Comparison of ENCODE assay signal across 1 cellular context in the genomic region with DNA sequence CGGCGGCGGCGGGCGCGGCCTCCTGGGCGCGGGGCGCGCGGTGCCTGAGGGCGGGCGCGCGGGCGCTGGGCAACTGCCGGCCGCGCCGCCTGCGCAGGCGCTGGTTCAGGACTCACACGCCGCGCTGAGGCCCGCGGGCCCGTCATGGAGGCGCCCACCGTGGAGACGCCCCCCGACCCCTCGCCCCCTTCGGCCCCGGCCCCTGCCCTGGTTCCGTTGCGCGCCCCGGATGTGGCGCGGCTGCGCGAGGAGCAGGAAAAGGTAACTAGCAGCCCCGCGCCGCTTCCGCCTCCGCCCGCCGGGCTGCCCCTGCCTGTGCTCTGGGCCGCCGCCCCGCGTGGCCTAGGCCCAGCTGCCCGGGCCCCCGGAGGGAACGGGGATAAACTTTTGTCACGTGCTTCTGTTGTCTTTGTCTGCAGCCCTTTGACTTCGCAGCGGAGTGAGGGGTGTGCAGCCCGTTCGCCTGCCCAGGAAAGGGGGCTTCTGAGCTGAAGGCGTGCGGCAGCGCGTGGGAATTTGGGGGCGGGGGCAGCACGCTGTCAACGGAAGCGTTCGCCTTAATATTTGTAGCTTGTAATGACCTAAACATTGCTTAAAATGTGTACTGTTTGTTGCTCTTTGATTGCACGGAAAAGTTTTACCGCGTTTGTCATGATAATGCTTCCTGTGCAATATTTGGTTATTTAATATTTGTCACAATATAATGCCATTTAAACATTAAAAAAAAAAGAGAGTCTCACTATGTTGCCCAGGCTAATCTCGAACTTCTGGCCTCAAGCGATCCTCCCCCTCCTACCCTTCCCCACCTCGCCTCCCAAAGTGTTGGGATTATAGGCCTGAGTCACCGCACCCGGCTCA.
A peak's percentile ranks its signal among the peaks of the same experiment; 100 is the strongest.
TF ChIP-seq lines count a peak whose summit lies in the region.

No MANE protein-coding gene starts in this region.

TF ChIP-seq in K562, 482 proteins besides CTCF, POLR2A, EP300 and RAD21 (continued from another document and continues in another):
- TF ChIP-seq, protein P1, sequence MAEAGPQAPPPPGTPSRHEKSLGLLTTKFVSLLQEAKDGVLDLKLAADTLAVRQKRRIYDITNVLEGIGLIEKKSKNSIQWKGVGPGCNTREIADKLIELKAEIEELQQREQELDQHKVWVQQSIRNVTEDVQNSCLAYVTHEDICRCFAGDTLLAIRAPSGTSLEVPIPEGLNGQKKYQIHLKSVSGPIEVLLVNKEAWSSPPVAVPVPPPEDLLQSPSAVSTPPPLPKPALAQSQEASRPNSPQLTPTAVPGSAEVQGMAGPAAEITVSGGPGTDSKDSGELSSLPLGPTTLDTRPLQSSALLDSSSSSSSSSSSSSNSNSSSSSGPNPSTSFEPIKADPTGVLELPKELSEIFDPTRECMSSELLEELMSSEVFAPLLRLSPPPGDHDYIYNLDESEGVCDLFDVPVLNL (CRISPR knock-in tag; IDR thresholded peaks at IDR 0.05; ENCODE audit: low read depth): no peak
- TF ChIP-seq, protein P2, sequence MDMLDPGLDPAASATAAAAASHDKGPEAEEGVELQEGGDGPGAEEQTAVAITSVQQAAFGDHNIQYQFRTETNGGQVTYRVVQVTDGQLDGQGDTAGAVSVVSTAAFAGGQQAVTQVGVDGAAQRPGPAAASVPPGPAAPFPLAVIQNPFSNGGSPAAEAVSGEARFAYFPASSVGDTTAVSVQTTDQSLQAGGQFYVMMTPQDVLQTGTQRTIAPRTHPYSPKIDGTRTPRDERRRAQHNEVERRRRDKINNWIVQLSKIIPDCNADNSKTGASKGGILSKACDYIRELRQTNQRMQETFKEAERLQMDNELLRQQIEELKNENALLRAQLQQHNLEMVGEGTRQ (CRISPR knock-in tag; IDR thresholded peaks at IDR 0.05): no peak
- TF ChIP-seq, protein P3, sequence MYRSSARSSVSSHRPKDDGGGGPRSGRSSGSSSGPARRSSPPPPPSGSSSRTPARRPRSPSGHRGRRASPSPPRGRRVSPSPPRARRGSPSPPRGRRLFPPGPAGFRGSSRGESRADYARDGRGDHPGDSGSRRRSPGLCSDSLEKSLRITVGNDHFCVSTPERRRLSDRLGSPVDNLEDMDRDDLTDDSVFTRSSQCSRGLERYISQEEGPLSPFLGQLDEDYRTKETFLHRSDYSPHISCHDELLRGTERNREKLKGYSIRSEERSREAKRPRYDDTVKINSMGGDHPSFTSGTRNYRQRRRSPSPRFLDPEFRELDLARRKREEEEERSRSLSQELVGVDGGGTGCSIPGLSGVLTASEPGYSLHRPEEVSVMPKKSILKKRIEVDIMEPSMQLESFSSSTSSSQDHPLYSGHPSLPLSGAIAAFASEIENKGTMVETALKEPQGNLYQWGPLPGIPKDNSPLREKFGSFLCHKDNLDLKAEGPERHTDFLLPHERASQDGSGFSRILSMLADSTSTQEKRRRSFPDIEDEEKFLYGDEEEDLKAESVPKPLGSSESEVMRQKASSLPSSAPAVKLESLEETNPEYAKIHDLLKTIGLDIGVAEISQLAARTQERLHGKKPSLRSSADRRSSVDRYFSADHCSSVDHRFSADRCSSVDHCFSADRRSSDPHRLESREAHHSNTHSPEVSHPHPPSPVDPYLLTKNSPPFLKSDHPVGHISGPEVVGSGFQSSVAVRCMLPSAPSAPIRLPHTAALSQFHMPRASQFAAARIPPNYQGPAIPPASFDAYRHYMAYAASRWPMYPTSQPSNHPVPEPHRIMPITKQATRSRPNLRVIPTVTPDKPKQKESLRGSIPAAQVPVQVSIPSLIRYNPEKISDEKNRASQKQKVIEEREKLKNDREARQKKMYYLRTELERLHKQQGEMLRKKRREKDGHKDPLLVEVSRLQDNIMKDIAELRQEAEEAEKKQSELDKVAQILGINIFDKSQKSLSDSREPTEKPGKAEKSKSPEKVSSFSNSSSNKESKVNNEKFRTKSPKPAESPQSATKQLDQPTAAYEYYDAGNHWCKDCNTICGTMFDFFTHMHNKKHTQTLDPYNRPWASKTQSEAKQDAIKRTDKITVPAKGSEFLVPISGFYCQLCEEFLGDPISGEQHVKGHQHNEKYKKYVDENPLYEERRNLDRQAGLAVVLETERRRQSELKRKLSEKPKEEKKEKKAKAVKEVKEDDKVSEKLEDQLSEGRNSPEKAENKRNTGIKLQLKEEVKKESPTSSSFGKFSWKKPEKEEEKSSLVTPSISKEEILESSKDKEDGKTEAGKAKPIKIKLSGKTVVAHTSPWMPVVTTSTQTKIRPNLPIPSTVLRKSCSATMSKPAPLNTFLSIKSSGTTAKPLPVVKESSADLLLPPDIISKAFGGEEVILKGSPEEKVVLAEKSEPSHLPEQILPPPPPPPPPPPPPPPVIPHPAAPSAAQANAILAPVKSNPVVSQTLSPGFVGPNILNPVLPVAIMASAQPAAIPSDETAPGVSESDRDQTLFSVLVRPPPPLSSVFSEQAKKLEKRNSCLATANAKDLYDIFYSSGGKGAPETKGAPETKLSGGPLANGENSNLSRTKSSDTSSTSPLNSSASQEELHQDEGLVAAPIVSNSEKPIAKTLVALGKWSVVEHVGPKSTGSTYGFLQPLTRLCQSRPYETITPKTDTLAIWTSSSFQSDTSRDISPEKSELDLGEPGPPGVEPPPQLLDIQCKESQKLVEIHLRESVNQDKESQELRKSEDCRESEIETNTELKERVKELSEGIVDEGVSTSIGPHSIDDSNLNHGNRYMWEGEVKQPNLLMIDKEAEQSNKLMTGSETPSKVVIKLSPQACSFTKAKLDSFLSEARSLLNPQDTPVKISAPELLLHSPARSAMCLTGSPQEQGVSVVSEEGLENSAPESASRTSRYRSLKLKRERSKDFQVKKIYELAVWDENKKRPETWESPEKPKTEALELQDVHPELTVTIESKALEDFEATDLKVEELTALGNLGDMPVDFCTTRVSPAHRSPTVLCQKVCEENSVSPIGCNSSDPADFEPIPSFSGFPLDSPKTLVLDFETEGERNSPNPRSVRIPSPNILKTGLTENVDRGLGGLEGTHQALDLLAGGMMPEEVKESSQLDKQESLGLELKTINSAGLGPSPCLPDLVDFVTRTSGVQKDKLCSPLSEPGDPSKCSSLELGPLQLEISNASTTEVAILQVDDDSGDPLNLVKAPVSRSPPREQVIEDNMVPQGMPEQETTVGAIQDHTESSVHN (IDR thresholded peaks at IDR 0.05; ENCODE audit: borderline replicate concordance in 1 of 2, low read depth in 1 of 2): no peak
- TF ChIP-seq DDX20 (tag; IDR thresholded peaks at IDR 0.05; ENCODE audit: low read depth): no peak
- no peak for TF ChIP-seq ZNF347 (CRISPR knock-in tag; IDR thresholded peaks at IDR 0.05; ENCODE audit: low read depth)
- TF ChIP-seq THRAP3 (IDR thresholded peaks at IDR 0.05; ENCODE audit: borderline replicate concordance): no peak
- no peak for TF ChIP-seq ZNF12 (CRISPR knock-in tag; IDR thresholded peaks at IDR 0.05)
- TF ChIP-seq KHSRP (IDR thresholded peaks at IDR 0.05): no peak
- peak in 1 of 2 experiments; percentile 56; a peak in 1 of 4 replicates for TF ChIP-seq TEAD1 (CRISPR knock-in tag; IDR thresholded peaks at IDR 0.05)
- no peak for TF ChIP-seq ZSCAN29 (IDR thresholded peaks at IDR 0.05)
- TF ChIP-seq, protein P4, sequence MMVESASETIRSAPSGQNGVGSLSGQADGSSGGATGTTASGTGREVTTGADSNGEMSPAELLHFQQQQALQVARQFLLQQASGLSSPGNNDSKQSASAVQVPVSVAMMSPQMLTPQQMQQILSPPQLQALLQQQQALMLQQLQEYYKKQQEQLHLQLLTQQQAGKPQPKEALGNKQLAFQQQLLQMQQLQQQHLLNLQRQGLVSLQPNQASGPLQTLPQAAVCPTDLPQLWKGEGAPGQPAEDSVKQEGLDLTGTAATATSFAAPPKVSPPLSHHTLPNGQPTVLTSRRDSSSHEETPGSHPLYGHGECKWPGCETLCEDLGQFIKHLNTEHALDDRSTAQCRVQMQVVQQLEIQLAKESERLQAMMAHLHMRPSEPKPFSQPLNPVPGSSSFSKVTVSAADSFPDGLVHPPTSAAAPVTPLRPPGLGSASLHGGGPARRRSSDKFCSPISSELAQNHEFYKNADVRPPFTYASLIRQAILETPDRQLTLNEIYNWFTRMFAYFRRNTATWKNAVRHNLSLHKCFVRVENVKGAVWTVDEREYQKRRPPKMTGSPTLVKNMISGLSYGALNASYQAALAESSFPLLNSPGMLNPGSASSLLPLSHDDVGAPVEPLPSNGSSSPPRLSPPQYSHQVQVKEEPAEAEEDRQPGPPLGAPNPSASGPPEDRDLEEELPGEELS (CRISPR knock-in tag; IDR thresholded peaks at IDR 0.05; ENCODE audit: borderline replicate concordance): no peak
- TF ChIP-seq HDAC3 (IDR thresholded peaks at IDR 0.05; ENCODE audit: borderline replicate concordance, partially characterized antibody): no peak
- no peak for TF ChIP-seq GTF2A2 (tag; IDR thresholded peaks at IDR 0.05)
- peak; percentile 40 for TF ChIP-seq KDM5B (IDR thresholded peaks at IDR 0.05; ENCODE audit: insufficient replicate concordance, low read depth, low read length)
- TF ChIP-seq, protein P5, sequence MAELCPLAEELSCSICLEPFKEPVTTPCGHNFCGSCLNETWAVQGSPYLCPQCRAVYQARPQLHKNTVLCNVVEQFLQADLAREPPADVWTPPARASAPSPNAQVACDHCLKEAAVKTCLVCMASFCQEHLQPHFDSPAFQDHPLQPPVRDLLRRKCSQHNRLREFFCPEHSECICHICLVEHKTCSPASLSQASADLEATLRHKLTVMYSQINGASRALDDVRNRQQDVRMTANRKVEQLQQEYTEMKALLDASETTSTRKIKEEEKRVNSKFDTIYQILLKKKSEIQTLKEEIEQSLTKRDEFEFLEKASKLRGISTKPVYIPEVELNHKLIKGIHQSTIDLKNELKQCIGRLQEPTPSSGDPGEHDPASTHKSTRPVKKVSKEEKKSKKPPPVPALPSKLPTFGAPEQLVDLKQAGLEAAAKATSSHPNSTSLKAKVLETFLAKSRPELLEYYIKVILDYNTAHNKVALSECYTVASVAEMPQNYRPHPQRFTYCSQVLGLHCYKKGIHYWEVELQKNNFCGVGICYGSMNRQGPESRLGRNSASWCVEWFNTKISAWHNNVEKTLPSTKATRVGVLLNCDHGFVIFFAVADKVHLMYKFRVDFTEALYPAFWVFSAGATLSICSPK (IDR thresholded peaks at IDR 0.05; ENCODE audit: borderline replicate concordance): no peak
- no peak for TF ChIP-seq NONO (IDR thresholded peaks at IDR 0.05; ENCODE audit: low read depth in 2 of 2, low read length in 1 of 2)
- peak; percentile 14; the same call in 1 of the 2 replicates for TF ChIP-seq RB1 (IDR thresholded peaks at IDR 0.05; ENCODE audit: low read depth)
- TF ChIP-seq ZNF124 (CRISPR knock-in tag; IDR thresholded peaks at IDR 0.05): no peak
- no peak for TF ChIP-seq CHCHD3 (CRISPR knock-in tag; IDR thresholded peaks at IDR 0.05)
- TF ChIP-seq ZNF668 (CRISPR knock-in tag; IDR thresholded peaks at IDR 0.05): no peak
- TF ChIP-seq, protein P6, sequence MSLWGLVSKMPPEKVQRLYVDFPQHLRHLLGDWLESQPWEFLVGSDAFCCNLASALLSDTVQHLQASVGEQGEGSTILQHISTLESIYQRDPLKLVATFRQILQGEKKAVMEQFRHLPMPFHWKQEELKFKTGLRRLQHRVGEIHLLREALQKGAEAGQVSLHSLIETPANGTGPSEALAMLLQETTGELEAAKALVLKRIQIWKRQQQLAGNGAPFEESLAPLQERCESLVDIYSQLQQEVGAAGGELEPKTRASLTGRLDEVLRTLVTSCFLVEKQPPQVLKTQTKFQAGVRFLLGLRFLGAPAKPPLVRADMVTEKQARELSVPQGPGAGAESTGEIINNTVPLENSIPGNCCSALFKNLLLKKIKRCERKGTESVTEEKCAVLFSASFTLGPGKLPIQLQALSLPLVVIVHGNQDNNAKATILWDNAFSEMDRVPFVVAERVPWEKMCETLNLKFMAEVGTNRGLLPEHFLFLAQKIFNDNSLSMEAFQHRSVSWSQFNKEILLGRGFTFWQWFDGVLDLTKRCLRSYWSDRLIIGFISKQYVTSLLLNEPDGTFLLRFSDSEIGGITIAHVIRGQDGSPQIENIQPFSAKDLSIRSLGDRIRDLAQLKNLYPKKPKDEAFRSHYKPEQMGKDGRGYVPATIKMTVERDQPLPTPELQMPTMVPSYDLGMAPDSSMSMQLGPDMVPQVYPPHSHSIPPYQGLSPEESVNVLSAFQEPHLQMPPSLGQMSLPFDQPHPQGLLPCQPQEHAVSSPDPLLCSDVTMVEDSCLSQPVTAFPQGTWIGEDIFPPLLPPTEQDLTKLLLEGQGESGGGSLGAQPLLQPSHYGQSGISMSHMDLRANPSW (CRISPR knock-in tag; IDR thresholded peaks at IDR 0.05): no peak
- TF ChIP-seq ZNF778 (CRISPR knock-in tag; IDR thresholded peaks at IDR 0.05): no peak
- no peak for TF ChIP-seq KAT7 (CRISPR knock-in tag; IDR thresholded peaks at IDR 0.05; ENCODE audit: borderline replicate concordance)
- TF ChIP-seq HLTF (IDR thresholded peaks at IDR 0.05): no peak
- TF ChIP-seq ZNF780A (CRISPR knock-in tag; IDR thresholded peaks at IDR 0.05): no peak
- TF ChIP-seq FOSL1 (tag; conservative IDR thresholded peaks at IDR 0.05): no peak
- no peak for TF ChIP-seq NUFIP1 (IDR thresholded peaks at IDR 0.05; ENCODE audit: partially characterized antibody)
- no peak for TF ChIP-seq ZNF445 (CRISPR knock-in tag; IDR thresholded peaks at IDR 0.05; ENCODE audit: low read depth)
- peak; percentile 49; the same call in 1 of the 2 replicates for TF ChIP-seq GABPB1 (CRISPR knock-in tag; IDR thresholded peaks at IDR 0.05)
- no peak for TF ChIP-seq SP2 (IDR thresholded peaks at IDR 0.05; ENCODE audit: extremely low read depth, low read depth, low read length, poor library complexity, severe bottlenecking)
- TF ChIP-seq, protein P7, sequence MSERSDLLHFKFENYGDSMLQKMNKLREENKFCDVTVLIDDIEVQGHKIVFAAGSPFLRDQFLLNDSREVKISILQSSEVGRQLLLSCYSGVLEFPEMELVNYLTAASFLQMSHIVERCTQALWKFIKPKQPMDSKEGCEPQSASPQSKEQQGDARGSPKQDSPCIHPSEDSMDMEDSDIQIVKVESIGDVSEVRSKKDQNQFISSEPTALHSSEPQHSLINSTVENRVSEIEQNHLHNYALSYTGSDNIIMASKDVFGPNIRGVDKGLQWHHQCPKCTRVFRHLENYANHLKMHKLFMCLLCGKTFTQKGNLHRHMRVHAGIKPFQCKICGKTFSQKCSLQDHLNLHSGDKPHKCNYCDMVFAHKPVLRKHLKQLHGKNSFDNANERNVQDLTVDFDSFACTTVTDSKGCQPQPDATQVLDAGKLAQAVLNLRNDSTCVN (CRISPR knock-in tag; IDR thresholded peaks at IDR 0.05): no peak
- TF ChIP-seq JUNB (CRISPR knock-in tag; conservative IDR thresholded peaks at IDR 0.05): no peak
- no peak for TF ChIP-seq HDAC6 (IDR thresholded peaks at IDR 0.05; ENCODE audit: low read depth, low read length)
- TF ChIP-seq YBX1 (IDR thresholded peaks at IDR 0.05): no peak
- no peak; the same call in 1 of the 2 replicates for TF ChIP-seq ZNF384 (IDR thresholded peaks at IDR 0.05; ENCODE audit: low read depth, low read length)
- no peak for TF ChIP-seq CBX2 (IDR thresholded peaks at IDR 0.05; ENCODE audit: insufficient read depth, low read length, poor library complexity, severe bottlenecking)
- no peak for TF ChIP-seq XRCC4 (IDR thresholded peaks at IDR 0.05; ENCODE audit: extremely low read depth, insufficient read depth, insufficient read length)
- TF ChIP-seq MTA1 (IDR thresholded peaks at IDR 0.05; ENCODE audit: borderline replicate concordance): no peak
